1 cellular context compared by ENCODE assay signal in the genomic region with DNA sequence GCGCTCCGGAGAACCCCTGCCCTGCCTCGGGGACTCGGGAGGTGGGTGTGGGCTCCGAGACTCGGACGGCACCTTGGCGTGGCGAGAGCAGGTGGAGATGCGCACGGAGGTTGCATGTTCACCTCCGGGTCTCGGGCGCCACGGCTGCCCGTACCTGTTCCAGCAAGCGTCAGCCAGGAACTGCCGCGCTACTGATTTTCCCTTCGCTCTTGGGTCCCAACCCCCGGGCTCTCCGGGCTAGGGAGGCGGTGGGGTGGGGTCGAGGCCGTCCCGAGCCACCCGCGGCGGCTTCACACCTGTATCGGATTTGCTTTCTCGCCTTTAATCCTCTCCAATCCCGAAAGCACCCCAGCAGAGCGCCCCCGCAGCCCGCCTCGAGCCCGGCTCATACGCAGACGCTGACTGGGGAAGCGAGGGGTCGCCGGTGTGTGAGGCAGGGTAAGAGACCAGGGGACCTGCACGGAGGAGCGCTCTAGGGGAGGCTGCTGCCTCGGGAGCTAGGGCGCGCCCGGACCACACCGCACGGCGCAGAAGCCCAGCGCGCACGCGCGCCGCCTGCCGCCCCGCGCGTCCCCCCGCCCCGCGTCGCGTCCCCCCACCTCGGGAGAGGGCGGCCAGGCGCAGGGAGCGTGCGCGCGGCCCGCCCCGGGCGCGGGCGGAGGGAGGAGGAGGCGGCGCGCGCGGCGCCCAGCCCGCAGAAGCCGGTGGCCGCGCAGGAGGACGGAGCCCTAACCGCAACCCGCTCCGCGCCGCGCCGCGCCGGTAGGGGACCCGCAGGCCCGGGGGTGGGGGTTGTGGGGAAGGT.
TF ChIP-seq lines count a peak whose summit lies in the region.

A gene with protein sequence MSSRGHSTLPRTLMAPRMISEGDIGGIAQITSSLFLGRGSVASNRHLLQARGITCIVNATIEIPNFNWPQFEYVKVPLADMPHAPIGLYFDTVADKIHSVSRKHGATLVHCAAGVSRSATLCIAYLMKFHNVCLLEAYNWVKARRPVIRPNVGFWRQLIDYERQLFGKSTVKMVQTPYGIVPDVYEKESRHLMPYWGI (plus strand): TSS at position 695 of the 805 bp plus-strand sequence. CDS start 22,382 bp downstream, outside the sequence.

TF ChIP-seq in K562, 482 proteins besides CTCF, POLR2A, EP300 and RAD21 (continued from another document and continues in another):
- TF ChIP-seq PCBP1 (IDR thresholded peaks at IDR 0.05; ENCODE audit: low read depth, low read length, poor library complexity, severe bottlenecking) (peak; percentile 32), SIN3B (IDR thresholded peaks at IDR 0.05; ENCODE audit: low read depth) (no peak), HOXB6 (CRISPR knock-in tag; IDR thresholded peaks at IDR 0.05; ENCODE audit: borderline replicate concordance) (no peak), ZNF551 (CRISPR knock-in tag; IDR thresholded peaks at IDR 0.05) (no peak), GTF2A2 (tag; IDR thresholded peaks at IDR 0.05) (no peak), TOE1 (IDR thresholded peaks at IDR 0.05; ENCODE audit: borderline replicate concordance) (no peak), TOE1 (CRISPR knock-in tag; IDR thresholded peaks at IDR 0.05; ENCODE audit: borderline replicate concordance, low read depth) (no peak), ZNF133 (CRISPR knock-in tag; IDR thresholded peaks at IDR 0.05) (no peak), SMAD4 (CRISPR knock-in tag; conservative IDR thresholded peaks at IDR 0.05) (no peak), KHSRP (IDR thresholded peaks at IDR 0.05) (no peak), ASH1L (IDR thresholded peaks at IDR 0.05; ENCODE audit: borderline replicate concordance, low read depth, partially characterized antibody) (no peak), GABPB1 (CRISPR knock-in tag; IDR thresholded peaks at IDR 0.05) (no peak), ZKSCAN3 (CRISPR knock-in tag; IDR thresholded peaks at IDR 0.05) (no peak), PHF20 (IDR thresholded peaks at IDR 0.05; ENCODE audit: partially characterized antibody) (no peak), DACH1 (IDR thresholded peaks at IDR 0.05; ENCODE audit: partially characterized antibody) (no peak), DDX20 (tag; IDR thresholded peaks at IDR 0.05; ENCODE audit: low read depth) (no peak), ELF4 (CRISPR knock-in tag; IDR thresholded peaks at IDR 0.05) (no peak), ZNF274 (IDR thresholded peaks at IDR 0.05; ENCODE audit: borderline replicate concordance, low read depth, low read length) (no peak), ZNF3 (CRISPR knock-in tag; IDR thresholded peaks at IDR 0.05) (no peak), JUND (IDR thresholded peaks at IDR 0.05; ENCODE audit: borderline replicate concordance, low read depth, low read length) (no peak), JUND (tag; IDR thresholded peaks at IDR 0.05; ENCODE audit: borderline replicate concordance, low read depth, low read length) (no peak), NRF1 (conservative IDR thresholded peaks at IDR 0.05 in 1 of 2, IDR thresholded peaks at IDR 0.05 in 1 of 2) (peak; percentile 86 to 88), NONO (IDR thresholded peaks at IDR 0.05; ENCODE audit: low read depth in 2 of 2, low read length in 1 of 2) (no peak), CEBPG (CRISPR knock-in tag; IDR thresholded peaks at IDR 0.05) (no peak), CEBPG (tag; conservative IDR thresholded peaks at IDR 0.05 in 1 of 2, IDR thresholded peaks at IDR 0.05 in 1 of 2) (no peak), RBM15 (IDR thresholded peaks at IDR 0.05; ENCODE audit: insufficient read depth, low read length) (no peak), ZNF76 (CRISPR knock-in tag; IDR thresholded peaks at IDR 0.05; ENCODE audit: borderline replicate concordance) (no peak)
- TF ChIP-seq, protein P1, sequence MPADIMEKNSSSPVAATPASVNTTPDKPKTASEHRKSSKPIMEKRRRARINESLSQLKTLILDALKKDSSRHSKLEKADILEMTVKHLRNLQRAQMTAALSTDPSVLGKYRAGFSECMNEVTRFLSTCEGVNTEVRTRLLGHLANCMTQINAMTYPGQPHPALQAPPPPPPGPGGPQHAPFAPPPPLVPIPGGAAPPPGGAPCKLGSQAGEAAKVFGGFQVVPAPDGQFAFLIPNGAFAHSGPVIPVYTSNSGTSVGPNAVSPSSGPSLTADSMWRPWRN (IDR thresholded peaks at IDR 0.05; ENCODE audit: low read depth) = no peak
- TF ChIP-seq, protein P2, sequence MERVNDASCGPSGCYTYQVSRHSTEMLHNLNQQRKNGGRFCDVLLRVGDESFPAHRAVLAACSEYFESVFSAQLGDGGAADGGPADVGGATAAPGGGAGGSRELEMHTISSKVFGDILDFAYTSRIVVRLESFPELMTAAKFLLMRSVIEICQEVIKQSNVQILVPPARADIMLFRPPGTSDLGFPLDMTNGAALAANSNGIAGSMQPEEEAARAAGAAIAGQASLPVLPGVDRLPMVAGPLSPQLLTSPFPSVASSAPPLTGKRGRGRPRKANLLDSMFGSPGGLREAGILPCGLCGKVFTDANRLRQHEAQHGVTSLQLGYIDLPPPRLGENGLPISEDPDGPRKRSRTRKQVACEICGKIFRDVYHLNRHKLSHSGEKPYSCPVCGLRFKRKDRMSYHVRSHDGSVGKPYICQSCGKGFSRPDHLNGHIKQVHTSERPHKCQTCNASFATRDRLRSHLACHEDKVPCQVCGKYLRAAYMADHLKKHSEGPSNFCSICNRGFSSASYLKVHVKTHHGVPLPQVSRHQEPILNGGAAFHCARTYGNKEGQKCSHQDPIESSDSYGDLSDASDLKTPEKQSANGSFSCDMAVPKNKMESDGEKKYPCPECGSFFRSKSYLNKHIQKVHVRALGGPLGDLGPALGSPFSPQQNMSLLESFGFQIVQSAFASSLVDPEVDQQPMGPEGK (CRISPR knock-in tag; IDR thresholded peaks at IDR 0.05; ENCODE audit: borderline replicate concordance) = no peak
- TF ChIP-seq, protein P3, sequence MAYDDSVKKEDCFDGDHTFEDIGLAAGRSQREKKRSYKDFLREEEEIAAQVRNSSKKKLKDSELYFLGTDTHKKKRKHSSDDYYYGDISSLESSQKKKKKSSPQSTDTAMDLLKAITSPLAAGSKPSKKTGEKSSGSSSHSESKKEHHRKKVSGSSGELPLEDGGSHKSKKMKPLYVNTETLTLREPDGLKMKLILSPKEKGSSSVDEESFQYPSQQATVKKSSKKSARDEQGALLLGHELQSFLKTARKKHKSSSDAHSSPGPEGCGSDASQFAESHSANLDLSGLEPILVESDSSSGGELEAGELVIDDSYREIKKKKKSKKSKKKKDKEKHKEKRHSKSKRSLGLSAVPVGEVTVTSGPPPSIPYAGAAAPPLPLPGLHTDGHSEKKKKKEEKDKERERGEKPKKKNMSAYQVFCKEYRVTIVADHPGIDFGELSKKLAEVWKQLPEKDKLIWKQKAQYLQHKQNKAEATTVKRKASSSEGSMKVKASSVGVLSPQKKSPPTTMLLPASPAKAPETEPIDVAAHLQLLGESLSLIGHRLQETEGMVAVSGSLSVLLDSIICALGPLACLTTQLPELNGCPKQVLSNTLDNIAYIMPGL (CRISPR knock-in tag; IDR thresholded peaks at IDR 0.05) = no peak
- TF ChIP-seq, protein P4, sequence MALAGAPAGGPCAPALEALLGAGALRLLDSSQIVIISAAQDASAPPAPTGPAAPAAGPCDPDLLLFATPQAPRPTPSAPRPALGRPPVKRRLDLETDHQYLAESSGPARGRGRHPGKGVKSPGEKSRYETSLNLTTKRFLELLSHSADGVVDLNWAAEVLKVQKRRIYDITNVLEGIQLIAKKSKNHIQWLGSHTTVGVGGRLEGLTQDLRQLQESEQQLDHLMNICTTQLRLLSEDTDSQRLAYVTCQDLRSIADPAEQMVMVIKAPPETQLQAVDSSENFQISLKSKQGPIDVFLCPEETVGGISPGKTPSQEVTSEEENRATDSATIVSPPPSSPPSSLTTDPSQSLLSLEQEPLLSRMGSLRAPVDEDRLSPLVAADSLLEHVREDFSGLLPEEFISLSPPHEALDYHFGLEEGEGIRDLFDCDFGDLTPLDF (CRISPR knock-in tag; IDR thresholded peaks at IDR 0.05) = no peak
- TF ChIP-seq, protein P5, sequence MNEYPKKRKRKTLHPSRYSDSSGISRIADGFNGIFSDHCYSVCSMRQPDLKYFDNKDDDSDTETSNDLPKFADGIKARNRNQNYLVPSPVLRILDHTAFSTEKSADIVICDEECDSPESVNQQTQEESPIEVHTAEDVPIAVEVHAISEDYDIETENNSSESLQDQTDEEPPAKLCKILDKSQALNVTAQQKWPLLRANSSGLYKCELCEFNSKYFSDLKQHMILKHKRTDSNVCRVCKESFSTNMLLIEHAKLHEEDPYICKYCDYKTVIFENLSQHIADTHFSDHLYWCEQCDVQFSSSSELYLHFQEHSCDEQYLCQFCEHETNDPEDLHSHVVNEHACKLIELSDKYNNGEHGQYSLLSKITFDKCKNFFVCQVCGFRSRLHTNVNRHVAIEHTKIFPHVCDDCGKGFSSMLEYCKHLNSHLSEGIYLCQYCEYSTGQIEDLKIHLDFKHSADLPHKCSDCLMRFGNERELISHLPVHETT (CRISPR knock-in tag; conservative IDR thresholded peaks at IDR 0.05 in 1 of 2, IDR thresholded peaks at IDR 0.05 in 1 of 2) = peak in 1 of 2 experiments; percentile 75; a peak in 2 of 4 replicates
- TF ChIP-seq, protein P6, sequence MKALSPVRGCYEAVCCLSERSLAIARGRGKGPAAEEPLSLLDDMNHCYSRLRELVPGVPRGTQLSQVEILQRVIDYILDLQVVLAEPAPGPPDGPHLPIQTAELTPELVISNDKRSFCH (CRISPR knock-in tag; IDR thresholded peaks at IDR 0.05) = no peak
- TF ChIP-seq, protein P6 (tag; IDR thresholded peaks at IDR 0.05) = no peak
- TF ChIP-seq, protein P7, sequence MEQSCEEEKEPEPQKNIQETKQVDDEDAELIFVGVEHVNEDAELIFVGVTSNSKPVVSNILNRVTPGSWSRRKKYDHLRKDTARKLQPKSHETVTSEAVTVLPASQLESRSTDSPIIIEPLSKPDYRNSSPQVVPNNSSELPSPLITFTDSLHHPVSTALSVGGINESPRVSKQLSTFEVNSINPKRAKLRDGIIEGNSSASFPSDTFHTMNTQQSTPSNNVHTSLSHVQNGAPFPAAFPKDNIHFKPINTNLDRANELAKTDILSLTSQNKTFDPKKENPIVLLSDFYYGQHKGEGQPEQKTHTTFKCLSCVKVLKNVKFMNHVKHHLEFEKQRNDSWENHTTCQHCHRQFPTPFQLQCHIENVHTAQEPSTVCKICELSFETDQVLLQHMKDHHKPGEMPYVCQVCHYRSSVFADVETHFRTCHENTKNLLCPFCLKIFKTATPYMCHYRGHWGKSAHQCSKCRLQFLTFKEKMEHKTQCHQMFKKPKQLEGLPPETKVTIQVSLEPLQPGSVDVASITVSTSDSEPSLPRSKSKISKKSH (CRISPR knock-in tag; IDR thresholded peaks at IDR 0.05) = no peak
- TF ChIP-seq, protein P8, sequence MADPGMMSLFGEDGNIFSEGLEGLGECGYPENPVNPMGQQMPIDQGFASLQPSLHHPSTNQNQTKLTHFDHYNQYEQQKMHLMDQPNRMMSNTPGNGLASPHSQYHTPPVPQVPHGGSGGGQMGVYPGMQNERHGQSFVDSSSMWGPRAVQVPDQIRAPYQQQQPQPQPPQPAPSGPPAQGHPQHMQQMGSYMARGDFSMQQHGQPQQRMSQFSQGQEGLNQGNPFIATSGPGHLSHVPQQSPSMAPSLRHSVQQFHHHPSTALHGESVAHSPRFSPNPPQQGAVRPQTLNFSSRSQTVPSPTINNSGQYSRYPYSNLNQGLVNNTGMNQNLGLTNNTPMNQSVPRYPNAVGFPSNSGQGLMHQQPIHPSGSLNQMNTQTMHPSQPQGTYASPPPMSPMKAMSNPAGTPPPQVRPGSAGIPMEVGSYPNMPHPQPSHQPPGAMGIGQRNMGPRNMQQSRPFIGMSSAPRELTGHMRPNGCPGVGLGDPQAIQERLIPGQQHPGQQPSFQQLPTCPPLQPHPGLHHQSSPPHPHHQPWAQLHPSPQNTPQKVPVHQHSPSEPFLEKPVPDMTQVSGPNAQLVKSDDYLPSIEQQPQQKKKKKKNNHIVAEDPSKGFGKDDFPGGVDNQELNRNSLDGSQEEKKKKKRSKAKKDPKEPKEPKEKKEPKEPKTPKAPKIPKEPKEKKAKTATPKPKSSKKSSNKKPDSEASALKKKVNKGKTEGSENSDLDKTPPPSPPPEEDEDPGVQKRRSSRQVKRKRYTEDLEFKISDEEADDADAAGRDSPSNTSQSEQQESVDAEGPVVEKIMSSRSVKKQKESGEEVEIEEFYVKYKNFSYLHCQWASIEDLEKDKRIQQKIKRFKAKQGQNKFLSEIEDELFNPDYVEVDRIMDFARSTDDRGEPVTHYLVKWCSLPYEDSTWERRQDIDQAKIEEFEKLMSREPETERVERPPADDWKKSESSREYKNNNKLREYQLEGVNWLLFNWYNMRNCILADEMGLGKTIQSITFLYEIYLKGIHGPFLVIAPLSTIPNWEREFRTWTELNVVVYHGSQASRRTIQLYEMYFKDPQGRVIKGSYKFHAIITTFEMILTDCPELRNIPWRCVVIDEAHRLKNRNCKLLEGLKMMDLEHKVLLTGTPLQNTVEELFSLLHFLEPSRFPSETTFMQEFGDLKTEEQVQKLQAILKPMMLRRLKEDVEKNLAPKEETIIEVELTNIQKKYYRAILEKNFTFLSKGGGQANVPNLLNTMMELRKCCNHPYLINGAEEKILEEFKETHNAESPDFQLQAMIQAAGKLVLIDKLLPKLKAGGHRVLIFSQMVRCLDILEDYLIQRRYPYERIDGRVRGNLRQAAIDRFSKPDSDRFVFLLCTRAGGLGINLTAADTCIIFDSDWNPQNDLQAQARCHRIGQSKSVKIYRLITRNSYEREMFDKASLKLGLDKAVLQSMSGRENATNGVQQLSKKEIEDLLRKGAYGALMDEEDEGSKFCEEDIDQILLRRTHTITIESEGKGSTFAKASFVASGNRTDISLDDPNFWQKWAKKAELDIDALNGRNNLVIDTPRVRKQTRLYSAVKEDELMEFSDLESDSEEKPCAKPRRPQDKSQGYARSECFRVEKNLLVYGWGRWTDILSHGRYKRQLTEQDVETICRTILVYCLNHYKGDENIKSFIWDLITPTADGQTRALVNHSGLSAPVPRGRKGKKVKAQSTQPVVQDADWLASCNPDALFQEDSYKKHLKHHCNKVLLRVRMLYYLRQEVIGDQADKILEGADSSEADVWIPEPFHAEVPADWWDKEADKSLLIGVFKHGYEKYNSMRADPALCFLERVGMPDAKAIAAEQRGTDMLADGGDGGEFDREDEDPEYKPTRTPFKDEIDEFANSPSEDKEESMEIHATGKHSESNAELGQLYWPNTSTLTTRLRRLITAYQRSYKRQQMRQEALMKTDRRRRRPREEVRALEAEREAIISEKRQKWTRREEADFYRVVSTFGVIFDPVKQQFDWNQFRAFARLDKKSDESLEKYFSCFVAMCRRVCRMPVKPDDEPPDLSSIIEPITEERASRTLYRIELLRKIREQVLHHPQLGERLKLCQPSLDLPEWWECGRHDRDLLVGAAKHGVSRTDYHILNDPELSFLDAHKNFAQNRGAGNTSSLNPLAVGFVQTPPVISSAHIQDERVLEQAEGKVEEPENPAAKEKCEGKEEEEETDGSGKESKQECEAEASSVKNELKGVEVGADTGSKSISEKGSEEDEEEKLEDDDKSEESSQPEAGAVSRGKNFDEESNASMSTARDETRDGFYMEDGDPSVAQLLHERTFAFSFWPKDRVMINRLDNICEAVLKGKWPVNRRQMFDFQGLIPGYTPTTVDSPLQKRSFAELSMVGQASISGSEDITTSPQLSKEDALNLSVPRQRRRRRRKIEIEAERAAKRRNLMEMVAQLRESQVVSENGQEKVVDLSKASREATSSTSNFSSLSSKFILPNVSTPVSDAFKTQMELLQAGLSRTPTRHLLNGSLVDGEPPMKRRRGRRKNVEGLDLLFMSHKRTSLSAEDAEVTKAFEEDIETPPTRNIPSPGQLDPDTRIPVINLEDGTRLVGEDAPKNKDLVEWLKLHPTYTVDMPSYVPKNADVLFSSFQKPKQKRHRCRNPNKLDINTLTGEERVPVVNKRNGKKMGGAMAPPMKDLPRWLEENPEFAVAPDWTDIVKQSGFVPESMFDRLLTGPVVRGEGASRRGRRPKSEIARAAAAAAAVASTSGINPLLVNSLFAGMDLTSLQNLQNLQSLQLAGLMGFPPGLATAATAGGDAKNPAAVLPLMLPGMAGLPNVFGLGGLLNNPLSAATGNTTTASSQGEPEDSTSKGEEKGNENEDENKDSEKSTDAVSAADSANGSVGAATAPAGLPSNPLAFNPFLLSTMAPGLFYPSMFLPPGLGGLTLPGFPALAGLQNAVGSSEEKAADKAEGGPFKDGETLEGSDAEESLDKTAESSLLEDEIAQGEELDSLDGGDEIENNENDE (IDR thresholded peaks at IDR 0.05; ENCODE audit: low read depth, low read length) = no peak
